ENCODE assay signal across 1 cellular context in the genomic region with DNA sequence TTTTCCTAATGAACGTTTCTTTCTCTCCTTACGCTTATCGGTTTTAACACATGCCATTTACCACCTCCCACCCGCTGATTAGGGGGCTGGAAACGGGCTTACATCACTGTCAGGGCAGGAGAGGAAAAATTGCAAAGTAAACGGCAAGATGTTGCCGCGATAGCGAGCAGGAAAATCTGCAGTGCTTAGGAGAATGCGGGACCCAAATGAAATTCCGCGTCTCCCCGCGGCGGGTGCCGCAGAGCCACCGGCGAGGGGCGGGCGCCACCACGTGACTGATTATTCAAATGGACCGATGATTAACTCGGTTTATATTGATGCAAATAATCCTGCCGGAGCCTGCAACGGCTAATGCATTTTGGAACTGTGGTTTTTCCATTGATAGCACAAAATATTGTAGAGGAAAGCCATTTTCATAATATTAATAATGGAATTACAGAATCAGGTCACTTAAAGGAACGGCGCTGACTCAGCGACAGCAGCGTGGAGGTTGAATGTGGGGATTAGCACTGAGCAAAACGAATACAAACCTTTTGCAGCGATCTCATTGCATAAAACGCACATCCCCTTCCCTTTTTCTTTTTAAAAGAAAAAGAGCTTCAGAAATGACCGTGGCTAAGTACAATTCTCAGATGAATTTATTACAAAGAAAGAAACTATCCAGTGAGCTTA.
TF ChIP-seq lines count a peak whose summit lies in the region.

No MANE protein-coding gene starts in this region.

TF ChIP-seq in H1, 55 proteins besides CTCF, POLR2A, EP300 and RAD21 (continued from another document):
- TF ChIP-seq KDM4A (IDR thresholded peaks at IDR 0.05; ENCODE audit: low read depth, low read length, severe bottlenecking): peak; percentile 27
- TF ChIP-seq TEAD4 (IDR thresholded peaks at IDR 0.05; ENCODE audit: low read depth, low read length): peak; percentile 68
- 0 out of 4 replicates have a peak, but pooled peaks of 1 of the 2 experiments have one; percentile 34 for TF ChIP-seq HDAC2 (IDR thresholded peaks at IDR 0.05; ENCODE audit: borderline replicate concordance in 1 of 2, low read depth in 2 of 2, low read length in 2 of 2)
- TF ChIP-seq, protein P1, sequence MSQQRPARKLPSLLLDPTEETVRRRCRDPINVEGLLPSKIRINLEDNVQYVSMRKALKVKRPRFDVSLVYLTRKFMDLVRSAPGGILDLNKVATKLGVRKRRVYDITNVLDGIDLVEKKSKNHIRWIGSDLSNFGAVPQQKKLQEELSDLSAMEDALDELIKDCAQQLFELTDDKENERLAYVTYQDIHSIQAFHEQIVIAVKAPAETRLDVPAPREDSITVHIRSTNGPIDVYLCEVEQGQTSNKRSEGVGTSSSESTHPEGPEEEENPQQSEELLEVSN (IDR thresholded peaks at IDR 0.05): 0 out of 2 replicates have a peak, but pooled peaks have one; percentile 21
- TF ChIP-seq RFX5 (IDR thresholded peaks at IDR 0.05; ENCODE audit: borderline replicate concordance, low read depth, low read length): no peak
- TF ChIP-seq, protein P2, sequence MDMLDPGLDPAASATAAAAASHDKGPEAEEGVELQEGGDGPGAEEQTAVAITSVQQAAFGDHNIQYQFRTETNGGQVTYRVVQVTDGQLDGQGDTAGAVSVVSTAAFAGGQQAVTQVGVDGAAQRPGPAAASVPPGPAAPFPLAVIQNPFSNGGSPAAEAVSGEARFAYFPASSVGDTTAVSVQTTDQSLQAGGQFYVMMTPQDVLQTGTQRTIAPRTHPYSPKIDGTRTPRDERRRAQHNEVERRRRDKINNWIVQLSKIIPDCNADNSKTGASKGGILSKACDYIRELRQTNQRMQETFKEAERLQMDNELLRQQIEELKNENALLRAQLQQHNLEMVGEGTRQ (IDR thresholded peaks at IDR 0.05; ENCODE audit: low read length): peak; percentile 83
